ENCODE assay signal across 1 cellular context in genomic region chrX:123859828-123860505, GRCh38.
TF ChIP-seq lines count a peak whose summit lies in the region.

Gene XIAP, plus strand, starts transcription at chrX:123860053. Its CDS starts 25,610 bp downstream, at chrX:123885663.

TF ChIP-seq in K562, 482 proteins besides CTCF, POLR2A, EP300 and RAD21 (continued from another document and continues in another):
- TF ChIP-seq ZNF318 (IDR thresholded peaks at IDR 0.05; ENCODE audit: borderline replicate concordance in 1 of 2, low read depth in 1 of 2) (no peak), TRIM28 (IDR thresholded peaks at IDR 0.05) (no peak), ZNF224 (CRISPR knock-in tag; IDR thresholded peaks at IDR 0.05) (no peak), ILK (tag; IDR thresholded peaks at IDR 0.05; ENCODE audit: borderline replicate concordance, low read depth) (no peak), STAT5A (IDR thresholded peaks at IDR 0.05; ENCODE audit: borderline replicate concordance, low read length) (no peak), ZNF785 (CRISPR knock-in tag; IDR thresholded peaks at IDR 0.05) (no peak), ARID3B (CRISPR knock-in tag; IDR thresholded peaks at IDR 0.05; ENCODE audit: borderline replicate concordance) (no peak), ZNF146 (CRISPR knock-in tag; IDR thresholded peaks at IDR 0.05; ENCODE audit: unreplicated experiment) (no peak), PCBP1 (IDR thresholded peaks at IDR 0.05; ENCODE audit: low read depth, low read length, poor library complexity, severe bottlenecking) (peak; percentile 95), ZNF280B (CRISPR knock-in tag; IDR thresholded peaks at IDR 0.05) (no peak), HMG20A (CRISPR knock-in tag; conservative IDR thresholded peaks at IDR 0.05) (no peak), MTF1 (CRISPR knock-in tag; IDR thresholded peaks at IDR 0.05; ENCODE audit: borderline replicate concordance) (no peak), ZNF41 (CRISPR knock-in tag; conservative IDR thresholded peaks at IDR 0.05) (no peak), NR2C1 (IDR thresholded peaks at IDR 0.05) (no peak), NR2C1 (tag; IDR thresholded peaks at IDR 0.05) (peak; percentile 43), NR4A1 (CRISPR knock-in tag; IDR thresholded peaks at IDR 0.05) (no peak), NR4A1 (tag; IDR thresholded peaks at IDR 0.05) (no peak), POLR2G (IDR thresholded peaks at IDR 0.05; ENCODE audit: low read depth, low read length) (peak; percentile 93), ZNF408 (CRISPR knock-in tag; IDR thresholded peaks at IDR 0.05; ENCODE audit: low read depth) (no peak), NCOA4 (IDR thresholded peaks at IDR 0.05; ENCODE audit: partially characterized antibody) (no peak), HIVEP1 (CRISPR knock-in tag; IDR thresholded peaks at IDR 0.05) (no peak), ZNF324 (CRISPR knock-in tag; IDR thresholded peaks at IDR 0.05) (no peak), FUS (optimal IDR thresholded peaks at IDR 0.05; ENCODE audit: low read depth, low read length) (no peak), HEY1 (CRISPR knock-in tag; IDR thresholded peaks at IDR 0.05; ENCODE audit: borderline replicate concordance) (no peak), ETV6 (IDR thresholded peaks at IDR 0.05; ENCODE audit: borderline replicate concordance in 1 of 2, low read depth in 2 of 2, low read length in 1 of 2) (0 out of 4 replicates have a peak, but pooled peaks of 1 of the 2 experiments have one; percentile 14), ETV6 (CRISPR knock-in tag; IDR thresholded peaks at IDR 0.05; ENCODE audit: borderline replicate concordance) (no peak), FOSL1 (tag; conservative IDR thresholded peaks at IDR 0.05) (no peak), MCM5 (IDR thresholded peaks at IDR 0.05; ENCODE audit: low read depth) (no peak), MAZ (CRISPR knock-in tag; conservative IDR thresholded peaks at IDR 0.05 in 1 of 2, IDR thresholded peaks at IDR 0.05 in 1 of 2) (peak; percentile 72 to 85), ZNF766 (CRISPR knock-in tag; conservative IDR thresholded peaks at IDR 0.05) (0 out of 2 replicates have a peak, but pooled peaks have one; percentile 42), ZNF699 (CRISPR knock-in tag; IDR thresholded peaks at IDR 0.05; ENCODE audit: insufficient replicate concordance) (no peak), POLR2AphosphoS2 (IDR thresholded peaks at IDR 0.05; ENCODE audit: low read length) (no peak)
- TF ChIP-seq, protein P1, sequence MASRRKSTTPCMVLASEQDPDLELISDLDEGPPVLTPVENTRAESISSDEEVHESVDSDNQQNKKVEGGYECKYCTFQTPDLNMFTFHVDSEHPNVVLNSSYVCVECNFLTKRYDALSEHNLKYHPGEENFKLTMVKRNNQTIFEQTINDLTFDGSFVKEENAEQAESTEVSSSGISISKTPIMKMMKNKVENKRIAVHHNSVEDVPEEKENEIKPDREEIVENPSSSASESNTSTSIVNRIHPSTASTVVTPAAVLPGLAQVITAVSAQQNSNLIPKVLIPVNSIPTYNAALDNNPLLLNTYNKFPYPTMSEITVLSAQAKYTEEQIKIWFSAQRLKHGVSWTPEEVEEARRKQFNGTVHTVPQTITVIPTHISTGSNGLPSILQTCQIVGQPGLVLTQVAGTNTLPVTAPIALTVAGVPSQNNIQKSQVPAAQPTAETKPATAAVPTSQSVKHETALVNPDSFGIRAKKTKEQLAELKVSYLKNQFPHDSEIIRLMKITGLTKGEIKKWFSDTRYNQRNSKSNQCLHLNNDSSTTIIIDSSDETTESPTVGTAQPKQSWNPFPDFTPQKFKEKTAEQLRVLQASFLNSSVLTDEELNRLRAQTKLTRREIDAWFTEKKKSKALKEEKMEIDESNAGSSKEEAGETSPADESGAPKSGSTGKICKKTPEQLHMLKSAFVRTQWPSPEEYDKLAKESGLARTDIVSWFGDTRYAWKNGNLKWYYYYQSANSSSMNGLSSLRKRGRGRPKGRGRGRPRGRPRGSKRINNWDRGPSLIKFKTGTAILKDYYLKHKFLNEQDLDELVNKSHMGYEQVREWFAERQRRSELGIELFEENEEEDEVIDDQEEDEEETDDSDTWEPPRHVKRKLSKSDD (conservative IDR thresholded peaks at IDR 0.05; ENCODE audit: low read length) = no peak
- TF ChIP-seq, protein P2, sequence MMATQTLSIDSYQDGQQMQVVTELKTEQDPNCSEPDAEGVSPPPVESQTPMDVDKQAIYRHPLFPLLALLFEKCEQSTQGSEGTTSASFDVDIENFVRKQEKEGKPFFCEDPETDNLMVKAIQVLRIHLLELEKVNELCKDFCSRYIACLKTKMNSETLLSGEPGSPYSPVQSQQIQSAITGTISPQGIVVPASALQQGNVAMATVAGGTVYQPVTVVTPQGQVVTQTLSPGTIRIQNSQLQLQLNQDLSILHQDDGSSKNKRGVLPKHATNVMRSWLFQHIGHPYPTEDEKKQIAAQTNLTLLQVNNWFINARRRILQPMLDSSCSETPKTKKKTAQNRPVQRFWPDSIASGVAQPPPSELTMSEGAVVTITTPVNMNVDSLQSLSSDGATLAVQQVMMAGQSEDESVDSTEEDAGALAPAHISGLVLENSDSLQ (IDR thresholded peaks at IDR 0.05) = peak; percentile 92
- TF ChIP-seq, protein P3, sequence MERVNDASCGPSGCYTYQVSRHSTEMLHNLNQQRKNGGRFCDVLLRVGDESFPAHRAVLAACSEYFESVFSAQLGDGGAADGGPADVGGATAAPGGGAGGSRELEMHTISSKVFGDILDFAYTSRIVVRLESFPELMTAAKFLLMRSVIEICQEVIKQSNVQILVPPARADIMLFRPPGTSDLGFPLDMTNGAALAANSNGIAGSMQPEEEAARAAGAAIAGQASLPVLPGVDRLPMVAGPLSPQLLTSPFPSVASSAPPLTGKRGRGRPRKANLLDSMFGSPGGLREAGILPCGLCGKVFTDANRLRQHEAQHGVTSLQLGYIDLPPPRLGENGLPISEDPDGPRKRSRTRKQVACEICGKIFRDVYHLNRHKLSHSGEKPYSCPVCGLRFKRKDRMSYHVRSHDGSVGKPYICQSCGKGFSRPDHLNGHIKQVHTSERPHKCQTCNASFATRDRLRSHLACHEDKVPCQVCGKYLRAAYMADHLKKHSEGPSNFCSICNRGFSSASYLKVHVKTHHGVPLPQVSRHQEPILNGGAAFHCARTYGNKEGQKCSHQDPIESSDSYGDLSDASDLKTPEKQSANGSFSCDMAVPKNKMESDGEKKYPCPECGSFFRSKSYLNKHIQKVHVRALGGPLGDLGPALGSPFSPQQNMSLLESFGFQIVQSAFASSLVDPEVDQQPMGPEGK (CRISPR knock-in tag; IDR thresholded peaks at IDR 0.05; ENCODE audit: borderline replicate concordance) = no peak
- TF ChIP-seq, protein P4, sequence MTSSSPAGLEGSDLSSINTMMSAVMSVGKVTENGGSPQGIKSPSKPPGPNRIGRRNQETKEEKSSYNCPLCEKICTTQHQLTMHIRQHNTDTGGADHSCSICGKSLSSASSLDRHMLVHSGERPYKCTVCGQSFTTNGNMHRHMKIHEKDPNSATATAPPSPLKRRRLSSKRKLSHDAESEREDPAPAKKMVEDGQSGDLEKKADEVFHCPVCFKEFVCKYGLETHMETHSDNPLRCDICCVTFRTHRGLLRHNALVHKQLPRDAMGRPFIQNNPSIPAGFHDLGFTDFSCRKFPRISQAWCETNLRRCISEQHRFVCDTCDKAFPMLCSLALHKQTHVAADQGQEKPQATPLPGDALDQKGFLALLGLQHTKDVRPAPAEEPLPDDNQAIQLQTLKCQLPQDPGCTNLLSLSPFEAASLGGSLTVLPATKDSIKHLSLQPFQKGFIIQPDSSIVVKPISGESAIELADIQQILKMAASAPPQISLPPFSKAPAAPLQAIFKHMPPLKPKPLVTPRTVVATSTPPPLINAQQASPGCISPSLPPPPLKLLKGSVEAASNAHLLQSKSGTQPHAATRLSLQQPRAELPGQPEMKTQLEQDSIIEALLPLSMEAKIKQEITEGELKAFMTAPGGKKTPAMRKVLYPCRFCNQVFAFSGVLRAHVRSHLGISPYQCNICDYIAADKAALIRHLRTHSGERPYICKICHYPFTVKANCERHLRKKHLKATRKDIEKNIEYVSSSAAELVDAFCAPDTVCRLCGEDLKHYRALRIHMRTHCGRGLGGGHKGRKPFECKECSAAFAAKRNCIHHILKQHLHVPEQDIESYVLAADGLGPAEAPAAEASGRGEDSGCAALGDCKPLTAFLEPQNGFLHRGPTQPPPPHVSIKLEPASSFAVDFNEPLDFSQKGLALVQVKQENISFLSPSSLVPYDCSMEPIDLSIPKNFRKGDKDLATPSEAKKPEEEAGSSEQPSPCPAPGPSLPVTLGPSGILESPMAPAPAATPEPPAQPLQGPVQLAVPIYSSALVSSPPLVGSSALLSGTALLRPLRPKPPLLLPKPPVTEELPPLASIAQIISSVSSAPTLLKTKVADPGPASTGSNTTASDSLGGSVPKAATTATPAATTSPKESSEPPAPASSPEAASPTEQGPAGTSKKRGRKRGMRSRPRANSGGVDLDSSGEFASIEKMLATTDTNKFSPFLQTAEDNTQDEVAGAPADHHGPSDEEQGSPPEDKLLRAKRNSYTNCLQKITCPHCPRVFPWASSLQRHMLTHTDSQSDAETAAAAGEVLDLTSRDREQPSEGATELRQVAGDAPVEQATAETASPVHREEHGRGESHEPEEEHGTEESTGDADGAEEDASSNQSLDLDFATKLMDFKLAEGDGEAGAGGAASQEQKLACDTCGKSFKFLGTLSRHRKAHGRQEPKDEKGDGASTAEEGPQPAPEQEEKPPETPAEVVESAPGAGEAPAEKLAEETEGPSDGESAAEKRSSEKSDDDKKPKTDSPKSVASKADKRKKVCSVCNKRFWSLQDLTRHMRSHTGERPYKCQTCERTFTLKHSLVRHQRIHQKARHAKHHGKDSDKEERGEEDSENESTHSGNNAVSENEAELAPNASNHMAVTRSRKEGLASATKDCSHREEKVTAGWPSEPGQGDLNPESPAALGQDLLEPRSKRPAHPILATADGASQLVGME (CRISPR knock-in tag; IDR thresholded peaks at IDR 0.05) = no peak
